In the genomic region with DNA sequence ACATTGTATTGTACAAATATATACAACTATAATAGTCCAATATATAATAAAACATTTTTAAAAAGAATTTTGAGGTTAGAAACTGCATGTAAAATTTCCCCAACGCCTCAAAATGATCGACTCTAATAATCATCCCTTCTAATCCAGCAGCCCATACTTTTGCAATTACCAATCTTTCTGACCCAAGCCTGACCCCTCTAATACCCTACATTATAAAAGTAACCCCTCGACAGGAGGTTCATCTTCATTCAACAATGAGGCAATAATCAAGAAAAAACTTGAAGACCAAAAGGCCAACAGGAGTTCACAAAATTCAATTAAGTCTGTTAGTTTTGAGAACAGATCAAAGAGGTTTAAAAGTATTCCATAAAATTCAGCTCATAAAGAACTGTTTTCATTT, we compare ENCODE assay signal across 1 cellular context.
TF ChIP-seq lines count a peak whose summit lies in the region.

No MANE protein-coding gene starts in this region.

TF ChIP-seq in HepG2, 621 proteins besides CTCF, POLR2A, EP300 and RAD21 (continued from another document):
- TF ChIP-seq, protein P1, sequence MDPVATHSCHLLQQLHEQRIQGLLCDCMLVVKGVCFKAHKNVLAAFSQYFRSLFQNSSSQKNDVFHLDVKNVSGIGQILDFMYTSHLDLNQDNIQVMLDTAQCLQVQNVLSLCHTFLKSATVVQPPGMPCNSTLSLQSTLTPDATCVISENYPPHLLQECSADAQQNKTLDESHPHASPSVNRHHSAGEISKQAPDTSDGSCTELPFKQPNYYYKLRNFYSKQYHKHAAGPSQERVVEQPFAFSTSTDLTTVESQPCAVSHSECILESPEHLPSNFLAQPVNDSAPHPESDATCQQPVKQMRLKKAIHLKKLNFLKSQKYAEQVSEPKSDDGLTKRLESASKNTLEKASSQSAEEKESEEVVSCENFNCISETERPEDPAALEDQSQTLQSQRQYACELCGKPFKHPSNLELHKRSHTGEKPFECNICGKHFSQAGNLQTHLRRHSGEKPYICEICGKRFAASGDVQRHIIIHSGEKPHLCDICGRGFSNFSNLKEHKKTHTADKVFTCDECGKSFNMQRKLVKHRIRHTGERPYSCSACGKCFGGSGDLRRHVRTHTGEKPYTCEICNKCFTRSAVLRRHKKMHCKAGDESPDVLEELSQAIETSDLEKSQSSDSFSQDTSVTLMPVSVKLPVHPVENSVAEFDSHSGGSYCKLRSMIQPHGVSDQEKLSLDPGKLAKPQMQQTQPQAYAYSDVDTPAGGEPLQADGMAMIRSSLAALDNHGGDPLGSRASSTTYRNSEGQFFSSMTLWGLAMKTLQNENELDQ (CRISPR knock-in tag; IDR thresholded peaks at IDR 0.05; ENCODE audit: borderline replicate concordance) = no peak
- TF ChIP-seq ZNF615 (CRISPR knock-in tag; IDR thresholded peaks at IDR 0.05; ENCODE audit: borderline replicate concordance) (no peak), ZNF747 (CRISPR knock-in tag; IDR thresholded peaks at IDR 0.05; ENCODE audit: borderline replicate concordance) (no peak), DPF2 (CRISPR knock-in tag; IDR thresholded peaks at IDR 0.05; ENCODE audit: borderline replicate concordance, low read depth) (no peak), JUND (CRISPR knock-in tag; IDR thresholded peaks at IDR 0.05) (no peak), SAFB2 (CRISPR knock-in tag; IDR thresholded peaks at IDR 0.05; ENCODE audit: borderline replicate concordance, low read depth) (no peak), MXD4 (CRISPR knock-in tag; IDR thresholded peaks at IDR 0.05) (no peak), HES4 (CRISPR knock-in tag; IDR thresholded peaks at IDR 0.05; ENCODE audit: borderline replicate concordance) (no peak), ZNF138 (CRISPR knock-in tag; IDR thresholded peaks at IDR 0.05; ENCODE audit: low read depth) (no peak), AHR (CRISPR knock-in tag; IDR thresholded peaks at IDR 0.05) (no peak), NFYB (CRISPR knock-in tag; IDR thresholded peaks at IDR 0.05) (no peak), SOX5 (CRISPR knock-in tag; IDR thresholded peaks at IDR 0.05; ENCODE audit: borderline replicate concordance) (no peak)
- TF ChIP-seq, protein P2, sequence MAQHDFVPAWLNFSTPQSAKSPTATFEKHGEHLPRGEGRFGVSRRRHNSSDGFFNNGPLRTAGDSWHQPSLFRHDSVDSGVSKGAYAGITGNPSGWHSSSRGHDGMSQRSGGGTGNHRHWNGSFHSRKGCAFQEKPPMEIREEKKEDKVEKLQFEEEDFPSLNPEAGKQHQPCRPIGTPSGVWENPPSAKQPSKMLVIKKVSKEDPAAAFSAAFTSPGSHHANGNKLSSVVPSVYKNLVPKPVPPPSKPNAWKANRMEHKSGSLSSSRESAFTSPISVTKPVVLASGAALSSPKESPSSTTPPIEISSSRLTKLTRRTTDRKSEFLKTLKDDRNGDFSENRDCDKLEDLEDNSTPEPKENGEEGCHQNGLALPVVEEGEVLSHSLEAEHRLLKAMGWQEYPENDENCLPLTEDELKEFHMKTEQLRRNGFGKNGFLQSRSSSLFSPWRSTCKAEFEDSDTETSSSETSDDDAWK (CRISPR knock-in tag; IDR thresholded peaks at IDR 0.05) = no peak
- TF ChIP-seq, protein P3, sequence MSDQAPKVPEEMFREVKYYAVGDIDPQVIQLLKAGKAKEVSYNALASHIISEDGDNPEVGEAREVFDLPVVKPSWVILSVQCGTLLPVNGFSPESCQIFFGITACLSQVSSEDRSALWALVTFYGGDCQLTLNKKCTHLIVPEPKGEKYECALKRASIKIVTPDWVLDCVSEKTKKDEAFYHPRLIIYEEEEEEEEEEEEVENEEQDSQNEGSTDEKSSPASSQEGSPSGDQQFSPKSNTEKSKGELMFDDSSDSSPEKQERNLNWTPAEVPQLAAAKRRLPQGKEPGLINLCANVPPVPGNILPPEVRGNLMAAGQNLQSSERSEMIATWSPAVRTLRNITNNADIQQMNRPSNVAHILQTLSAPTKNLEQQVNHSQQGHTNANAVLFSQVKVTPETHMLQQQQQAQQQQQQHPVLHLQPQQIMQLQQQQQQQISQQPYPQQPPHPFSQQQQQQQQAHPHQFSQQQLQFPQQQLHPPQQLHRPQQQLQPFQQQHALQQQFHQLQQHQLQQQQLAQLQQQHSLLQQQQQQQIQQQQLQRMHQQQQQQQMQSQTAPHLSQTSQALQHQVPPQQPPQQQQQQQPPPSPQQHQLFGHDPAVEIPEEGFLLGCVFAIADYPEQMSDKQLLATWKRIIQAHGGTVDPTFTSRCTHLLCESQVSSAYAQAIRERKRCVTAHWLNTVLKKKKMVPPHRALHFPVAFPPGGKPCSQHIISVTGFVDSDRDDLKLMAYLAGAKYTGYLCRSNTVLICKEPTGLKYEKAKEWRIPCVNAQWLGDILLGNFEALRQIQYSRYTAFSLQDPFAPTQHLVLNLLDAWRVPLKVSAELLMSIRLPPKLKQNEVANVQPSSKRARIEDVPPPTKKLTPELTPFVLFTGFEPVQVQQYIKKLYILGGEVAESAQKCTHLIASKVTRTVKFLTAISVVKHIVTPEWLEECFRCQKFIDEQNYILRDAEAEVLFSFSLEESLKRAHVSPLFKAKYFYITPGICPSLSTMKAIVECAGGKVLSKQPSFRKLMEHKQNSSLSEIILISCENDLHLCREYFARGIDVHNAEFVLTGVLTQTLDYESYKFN (CRISPR knock-in tag; conservative IDR thresholded peaks at IDR 0.05) = no peak
